In genomic region chr6:20542927-20543602, GRCh38 we compare ENCODE assay signal across 8 cellular contexts. TPM values are rescaled to one million over a fixed set of nuclear protein-coding genes. Genes with fewer than 3 reads are reported as not detected.
A peak's percentile ranks its signal among the peaks of the same experiment; 100 is the strongest.
DNase-seq lines count a peak whose midpoint lies in the region; ATAC-seq and TF ChIP-seq lines count a peak whose summit lies in the region.

No MANE protein-coding gene starts in this region.

- in situ Hi-C loops in GM13976 (cut with MboI; ENCODE audit: low sequenced_read_pairs, unreplicated experiment), result no loop called here

- no peaks in the 10 kb centered on the region for H3K9me3 Mint-ChIP-seq in activated CD4-positive, alpha-beta memory T cell treated with anti-CD3 and anti-CD28 coated beads for 36 hours

- H3K4me1 Mint-ChIP-seq in activated CD4-positive, alpha-beta memory T cell treated with anti-CD3 and anti-CD28 coated beads for 36 hours (ENCODE audit: low read depth), result peaks cover 44% of the 10 kb centered on the region

- no peak for TF ChIP-seq CTCF in GM13976 (IDR thresholded peaks at IDR 0.05; ENCODE audit: borderline replicate concordance, control extremely low read depth, extremely low read depth, insufficient read depth, missing control alignments)

- peak; percentile 99 for ATAC-seq in GM21515 (IDR thresholded peaks at IDR 0.05; ENCODE audit: unreplicated experiment)
- peak; percentile 96 for ATAC-seq in HG03571 (IDR thresholded peaks at IDR 0.05; ENCODE audit: unreplicated experiment)

- H3K27me3 Mint-ChIP-seq in activated CD4-positive, alpha-beta memory T cell treated with anti-CD3 and anti-CD28 coated beads for 36 hours, result no peaks in the 10 kb centered on the region

- H3K36me3 Mint-ChIP-seq in activated CD4-positive, alpha-beta memory T cell treated with anti-CD3 and anti-CD28 coated beads for 36 hours, result peaks cover 39% of the 10 kb centered on the region

- DNase-seq in GM13976 (ENCODE audit: low spot score), result peak; percentile 56
- DNase-seq in activated CD4-positive, alpha-beta memory T cell treated with anti-CD3 and anti-CD28 coated beads for 36 hours, result peak; percentile 44
- peak; percentile 82 for DNase-seq in pulmonary artery endothelial cell (ENCODE audit: low read depth, low spot score)
- no peak for DNase-seq in effector CD8-positive, alpha-beta T cell (lab: John Stamatoyannopoulos, UW)
- DNase-seq in effector CD4-positive, alpha-beta T cell, result no peak
- no peak for DNase-seq in stimulated activated CD8-positive, alpha-beta memory T cell treated with anti-CD3 and anti-CD28 coated beads, Interleukin-4, amount 100 ng/mL, for 48 hours

- peak overlapping the region; percentile 42 for H3K27ac Mint-ChIP-seq in activated CD4-positive, alpha-beta memory T cell treated with anti-CD3 and anti-CD28 coated beads for 36 hours

- no peak overlapping the region for H3K4me3 Mint-ChIP-seq in activated CD4-positive, alpha-beta memory T cell treated with anti-CD3 and anti-CD28 coated beads for 36 hours

- POLR2A ChIA-PET in activated CD4-positive, alpha-beta memory T cell treated with anti-CD3 and anti-CD28 coated beads for 36 hours (lab: Charles Lee), result no interaction called here

- intact Hi-C loops in activated CD4-positive, alpha-beta memory T cell treated with anti-CD3 and anti-CD28 coated beads for 36 hours (cut with micrococcal nuclease), result loop anchor here (1.0 to 10.0 kb wide), 8 partner anchors 9 to 895 kb away; partner anchors contain the start of gene CDKAL1

- CTCF ChIA-PET in activated CD4-positive, alpha-beta memory T cell treated with anti-CD3 and anti-CD28 coated beads for 36 hours (lab: Charles Lee), result no interaction called here

RNA-seq across cellular contexts. Expression of gene CDKAL1, which starts 8.8 kb away (rescaled TPM):
- 10 to 100 TPM; 23.1 to 23.2 TPM for total RNA-seq in activated CD4-positive, alpha-beta memory T cell treated with anti-CD3 and anti-CD28 coated beads for 36 hours
- 21.8 and 25.6 TPM in 2 replicates for total RNA-seq in pulmonary artery endothelial cell

Comparison
In these comparisons a context has a peak if more than half of its experiments do, and no peak if none do; other contexts are left out.
1. DNase-seq: peak in GM13976 (single experiment), activated CD4-positive, alpha-beta memory T cell treated with anti-CD3 and anti-CD28 coated beads for 36 hours (single experiment) and pulmonary artery endothelial cell (single experiment); none in effector CD8-positive, alpha-beta T cell (single experiment), effector CD4-positive, alpha-beta T cell (single experiment) and stimulated activated CD8-positive, alpha-beta memory T cell treated with anti-CD3 and anti-CD28 coated beads, Interleukin-4, amount 100 ng/mL, for 48 hours (single experiment).